38 cellular contexts compared by ENCODE assay signal in genomic region chr3:38793721-38794120, GRCh38. TPM values are rescaled to one million over a fixed set of nuclear protein-coding genes. Genes with fewer than 3 reads are reported as not detected.
"Had no signal": no experiment of that assay in that cellular context is flagged by ENCODE, and none has a peak within 500 bp of the region (broad histone marks: within the 10 kb centered on the region; RNA-seq: fewer than 3 reads in every experiment).

No MANE protein-coding gene starts in this region.

- DNase-seq: activated effector memory CD4-positive, alpha-beta T cell treated with anti-CD3 and anti-CD28 coated beads, Interleukin-2, amount 50 U/mL, for 16 hours; activated effector memory CD4-positive, alpha-beta T cell treated with Interleukin-2 at 50 U/mL for 16 hours; activated gamma-delta T cell; activated gamma-delta T cell treated with Interleukin-2 at 50 U/mL for 16 hours; activated naive CD4-positive, alpha-beta T cell; activated naive CD4-positive, alpha-beta T cell treated with anti-CD3 and anti-CD28 coated beads for 36 hours; activated naive CD4-positive, alpha-beta T cell treated with anti-CD3 and anti-CD28 coated beads, Interleukin-2, amount 10 ng/mL, durations not matched to agents 7 days and 5 days; activated naive CD4-positive, alpha-beta T cell treated with anti-CD3 and anti-CD28 coated beads, Interleukin-2, amount 50 U/mL, for 16 hours; activated naive CD4-positive, alpha-beta T cell treated with Interleukin-2 at 50 U/mL for 16 hours; activated naive CD8-positive, alpha-beta T cell treated with anti-CD3 and anti-CD28 coated beads for 36 hours; activated naive CD8-positive, alpha-beta T cell treated with anti-CD3 and anti-CD28 coated beads, Interleukin-2, amount 10 ng/mL, durations not matched to agents 7 days and 5 days; activated naive CD8-positive, alpha-beta T cell treated with anti-CD3 and anti-CD28 coated beads, Interleukin-2, amount 50 U/mL, for 24 hours; activated T-cell treated with anti-CD3 and anti-CD28 coated beads, Interleukin-2, amount 50 U/mL, for 1 hour; activated T-cell treated with anti-CD3 and anti-CD28 coated beads, Interleukin-2, amount 50 U/mL, for 24 hours; activated T-cell treated with anti-CD3 and anti-CD28 coated beads, Interleukin-2, amount 50 U/mL, for 4 hours; activated T-cell treated with anti-CD3 and anti-CD28 coated beads, Interleukin-2, amount 50 U/mL, for 48 hours; activated T-cell treated with anti-CD3 and anti-CD28 coated beads, Interleukin-2, amount 50 U/mL, for 72 hours; adrenal gland; amniotic stem cell; amygdala; anterior cingulate cortex; aorta; body of pancreas; brain microvascular endothelial cell; caudate nucleus; central memory CD4-positive, alpha-beta T cell; cerebellar nuclear complex had no signal

- H3K4me3 ChIP-seq: adrenal gland, ascending aorta, body of pancreas, breast epithelium, cardiac muscle cell had no signal

- H3K36me3 ChIP-seq: adrenal gland, ascending aorta, brain microvascular endothelial cell, breast epithelium, cardiac muscle cell had no signal

- H3K9me3 ChIP-seq: adrenal gland, ascending aorta, body of pancreas, breast epithelium had no signal

- H3K27ac ChIP-seq: adrenal gland, ascending aorta, body of pancreas, brain microvascular endothelial cell, breast epithelium, cardiac muscle cell had no signal

- H3K27me3 ChIP-seq: adrenal gland, ascending aorta, body of pancreas, cardiac muscle cell had no signal

- H3K4me1 ChIP-seq: adrenal gland, ascending aorta, body of pancreas, breast epithelium had no signal

- ATAC-seq: activated naive CD4-positive, alpha-beta T cell treated with anti-CD3 and anti-CD28 coated beads, Interleukin-2, amount 50 U/mL, for 72 hours; activated naive CD8-positive, alpha-beta T cell treated with anti-CD3 and anti-CD28 coated beads, Interleukin-2, amount 50 U/mL, for 24 hours; activated T-cell treated with anti-CD3 and anti-CD28 coated beads, Interleukin-2, amount 50 U/mL, for 4 hours; activated T-cell treated with anti-CD3 and anti-CD28 coated beads, Interleukin-2, amount 50 U/mL, for 72 hours; activated T-helper 17 cell treated with anti-CD3 and anti-CD28 coated beads, Interleukin-2, amount 50 U/mL, for 72 hours; body of pancreas had no signal

RNA-seq across cellular contexts. Expression of gene SCN10A, which starts 22.3 kb away (rescaled TPM):
- total RNA-seq: activated naive CD4-positive, alpha-beta T cell treated with anti-CD3 and anti-CD28 coated beads for 36 hours; activated naive CD4-positive, alpha-beta T cell treated with anti-CD3 and anti-CD28 coated beads, Interleukin-2, amount 50 U/mL, for 72 hours; activated naive CD8-positive, alpha-beta T cell treated with anti-CD3 and anti-CD28 coated beads for 36 hours; activated naive CD8-positive, alpha-beta T cell treated with anti-CD3 and anti-CD28 coated beads, Interleukin-2, amount 10 ng/mL, durations not matched to agents 7 days and 5 days; activated T-cell treated with anti-CD3 and anti-CD28 coated beads, Interleukin-2, amount 50 U/mL, for 4 hours; activated T-cell treated with anti-CD3 and anti-CD28 coated beads, Interleukin-2, amount 50 U/mL, for 72 hours; activated T-helper 1 cell treated with anti-CD3 and anti-CD28 coated beads, Interleukin-12 subunit alpha, Interleukin-12 subunit beta, Interleukin-2, Interleukin-4 antibody, amounts not matched to agents 30 ng/mL and 10 ng/mL and 1 ng/mL, durations not matched to agents 14 hours and 24 hours and 36 hours; activated T-helper 17 cell treated with anti-CD3 and anti-CD28 coated beads, Interleukin-2, amount 50 U/mL, for 72 hours; activated T-helper 2 cell treated with anti-CD3 and anti-CD28 coated beads, Interferon-gamma antibody, Interleukin-2, Interleukin-4, amounts not matched to agents 10 μg/mL and 5 μg/mL and 100 μg/mL, durations not matched to agents 14 hours and 24 hours and 36 hours; adrenal gland; aorta; ascending aorta; astrocyte; body of pancreas; breast epithelium; bronchial epithelial cell; cardiac muscle cell; cerebellum; chondrocyte had no signal
